8 cellular contexts compared by ENCODE assay signal in genomic region chr12:98532687-98533304, GRCh38. TPM values are rescaled to one million over a fixed set of nuclear protein-coding genes. Genes with fewer than 3 reads are reported as not detected.
DNase-seq lines count a peak whose midpoint lies in the region; ATAC-seq, FAIRE-seq and TF ChIP-seq lines count a peak whose summit lies in the region.

No MANE protein-coding gene starts in this region.

- no peaks in the 10 kb centered on the region for H3K9me3 ChIP-seq in endodermal cell (ENCODE audit: control insufficient read depth, low read length)
- no peaks in the 10 kb centered on the region for H3K9me3 ChIP-seq in parathyroid adenoma (ENCODE audit: control insufficient read depth, low read length)

- H3K79me2 ChIP-seq in parathyroid adenoma, result no peaks in the 10 kb centered on the region

- no peak overlapping the region for H3K4me2 ChIP-seq in parathyroid adenoma (ENCODE audit: low read length)

- WGBS in endodermal cell (ENCODE audit: insufficient coverage in 1 of 2, insufficient read length in 1 of 2), 2 experiments, result 83 to 90% methylated on average over 1 to 4 of the region's 4 CpGs

- H3K4me3 ChIP-seq in HFF-Myc (replicated peaks; ENCODE audit: low read depth, low read length) (no peak overlapping the region), endodermal cell (ENCODE audit: low read length) (no peak overlapping the region), parathyroid adenoma (ENCODE audit: low read depth, low read length) (no peak overlapping the region)

- no peak for ATAC-seq in HG02970 (IDR thresholded peaks at IDR 0.05; ENCODE audit: low FRiP score, unreplicated experiment)

- FAIRE-seq in RCC 7860 (lab: Jason Lieb, UNC), result peak; percentile 66

- no peak overlapping the region for H3K9ac ChIP-seq in endodermal cell (ENCODE audit: extremely low read depth, low read length, poor library complexity, severe bottlenecking)
- H3K9ac ChIP-seq in parathyroid adenoma, result no peak overlapping the region

- H3K27me3 ChIP-seq in endodermal cell (ENCODE audit: control insufficient read depth, insufficient read depth, low read length, poor library complexity, severe bottlenecking) (no peaks in the 10 kb centered on the region), parathyroid adenoma (ENCODE audit: control insufficient read depth, insufficient read depth, low read length) (no peaks in the 10 kb centered on the region)

- peak; percentile 57 for TF ChIP-seq CTCF in HFF-Myc (IDR thresholded peaks at IDR 0.05; ENCODE audit: low read depth, low read length, missing control alignments)
- peak; percentile 82 for TF ChIP-seq CTCF in endodermal cell (conservative IDR thresholded peaks at IDR 0.05)
- peak; percentile 63 for TF ChIP-seq CTCF in parathyroid adenoma (IDR thresholded peaks at IDR 0.05)

- peaks cover 100% of the 10 kb centered on the region for H3K36me3 ChIP-seq in endodermal cell (ENCODE audit: control insufficient read depth, insufficient read depth, low read length)
- H3K36me3 ChIP-seq in parathyroid adenoma (ENCODE audit: control insufficient read depth, insufficient read depth, low read length), result no peaks in the 10 kb centered on the region

- peaks cover 76% of the 10 kb centered on the region for H3K36me3 Mint-ChIP-seq in endodermal cell (ENCODE audit: low read depth)

- no peak overlapping the region for H3K4me3 Mint-ChIP-seq in endodermal cell

- H3K27ac ChIP-seq in endodermal cell (ENCODE audit: low read depth, low read length), result no peak overlapping the region
- no peak overlapping the region for H3K27ac ChIP-seq in parathyroid adenoma

- DNase-seq in NCI-H1436 (lab: John Stamatoyannopoulos, UW), result peak; percentile 31
- DNase-seq in NCI-H1436 treated with DMSO at 0.1 percent for 48 hours (lab: John Stamatoyannopoulos, UW), result no peak
- peak; percentile 29 for DNase-seq in HFF-Myc (ENCODE audit: extremely low read depth, low read depth)
- peak; percentile 56 for DNase-seq in RCC 7860 (ENCODE audit: low spot score)
- DNase-seq in endodermal cell, result peak; percentile 67
- no peak for DNase-seq in anterior cingulate cortex (lab: John Stamatoyannopoulos, UW)

- H3K4me1 ChIP-seq in endodermal cell (ENCODE audit: control insufficient read depth, insufficient read depth, low read length) (peaks cover 3% of the 10 kb centered on the region), parathyroid adenoma (peaks cover 9% of the 10 kb centered on the region)

- H3K27me3 Mint-ChIP-seq in endodermal cell (ENCODE audit: insufficient read depth), result no peaks in the 10 kb centered on the region

- no peaks in the 10 kb centered on the region for H3K4me1 Mint-ChIP-seq in endodermal cell

- H2AFZ ChIP-seq in parathyroid adenoma, result no peak overlapping the region

- H3K9me3 Mint-ChIP-seq in endodermal cell, result no peaks in the 10 kb centered on the region

- no peak overlapping the region for H3K27ac Mint-ChIP-seq in endodermal cell

RNA-seq across cellular contexts. Expression of gene TMPO, which starts 17.4 kb away (rescaled TPM):
- total RNA-seq in endodermal cell, result 100 to 1,000 TPM; 176 to 203 TPM
- 186 TPM for polyA plus RNA-seq in endodermal cell (2013, experiment 1 of 2)
- 205 TPM for polyA plus RNA-seq in endodermal cell (2013, experiment 2 of 2)

Comparison
In these comparisons a context has a peak if more than half of its experiments do, and no peak if none do; other contexts are left out.
1. DNase-seq: peak in NCI-H1436 (single experiment), HFF-Myc (single experiment), RCC 7860 (single experiment) and endodermal cell (single experiment); none in NCI-H1436 treated with DMSO at 0.1 percent for 48 hours (single experiment) and anterior cingulate cortex (0 of 58).
2. Peak in every context shown above with its lines, with median percentiles within 50 percentile points of each other: CTCF ChIP-seq.